In genomic region chr3:107662109-107662477, GRCh38 we compare ENCODE assay signal across 11 cellular contexts.
DNase-seq lines count a peak whose midpoint lies in the region; FAIRE-seq and TF ChIP-seq lines count a peak whose summit lies in the region.
"Had no signal": no experiment of that assay in that cellular context is flagged by ENCODE, and none has a peak within 500 bp of the region (broad histone marks: within the 10 kb centered on the region; RNA-seq: fewer than 3 reads in every experiment).

No MANE protein-coding gene starts in this region.

- in situ Hi-C loops in astrocyte of the cerebellum (cut with HindIII; ENCODE audit: low sequenced_read_pairs), result no loop called here

- H3K4me2 ChIP-seq in keratinocyte (ENCODE audit: control insufficient read depth, extremely low read depth, insufficient read depth, low read depth, low read length), result peak overlapping the region; percentile 18
- H3K4me2 ChIP-seq: A549 had no signal

- H3K4me3 ChIP-seq in astrocyte of the cerebellum (ENCODE audit: low read depth, low read length), result no peak overlapping the region
- H3K4me3 ChIP-seq in keratinocyte (ENCODE audit: control insufficient read depth in 2 of 3, extremely low read depth in 1 of 3, insufficient read depth in 2 of 3, low read depth in 1 of 3, low read length in 3 of 3), result no peak overlapping the region
- peak overlapping the region in 3 of 5 donors; percentile 23 to 42 (median 31) for H3K4me3 ChIP-seq in subcutaneous abdominal adipose tissue (ENCODE audit: low read depth in 1 of 5, low read length in 5 of 5)
- no peak overlapping the region for H3K4me3 ChIP-seq in H7 (ENCODE audit: insufficient read depth, low read depth, low read length)
- H3K4me3 ChIP-seq: A549, Peyer's patch had no signal

- H3K36me3 ChIP-seq in keratinocyte (ENCODE audit: control insufficient read depth in 2 of 2, extremely low read depth in 1 of 2, insufficient read depth in 2 of 2, low read length in 2 of 2), result no peaks in the 10 kb centered on the region
- H3K36me3 ChIP-seq in subcutaneous abdominal adipose tissue (ENCODE audit: control insufficient read depth in 5 of 5, insufficient read depth in 5 of 5, low read length in 5 of 5), result no peaks in the 10 kb centered on the region
- no peaks in the 10 kb centered on the region for H3K36me3 ChIP-seq in H7 (replicated peaks; ENCODE audit: control insufficient read depth, insufficient read depth, low read length)
- H3K36me3 ChIP-seq: Peyer's patch had no signal

- FAIRE-seq in keratinocyte (lab: Jason Lieb, UNC) (no peak), HTR-8/SVneo (lab: Jason Lieb, UNC) (no peak)
- FAIRE-seq: A549 had no signal

- no peak overlapping the region for H2AFZ ChIP-seq in keratinocyte (ENCODE audit: control insufficient read depth, low read length)

- no peak for TF ChIP-seq CTCF in astrocyte of the cerebellum (IDR thresholded peaks at IDR 0.05; ENCODE audit: low read depth, low read length, missing control alignments)
- no peak for TF ChIP-seq CTCF in keratinocyte (optimal IDR thresholded peaks at IDR 0.05 in 1 of 3, IDR thresholded peaks at IDR 0.05 in 1 of 3, conservative IDR thresholded peaks at IDR 0.05 in 1 of 3; ENCODE audit: extremely low read depth in 1 of 3, insufficient read depth in 2 of 3, low read length in 3 of 3)

- peak; percentile 9 for DNase-seq in SIG-M5 treated with dmso at 0.1 percent for 504 hours (lab: John Stamatoyannopoulos, UW; ENCODE audit: unreplicated experiment)
- no peak for DNase-seq in SIG-M5 (lab: John Stamatoyannopoulos, UW)
- peak; percentile 59 for DNase-seq in astrocyte of the cerebellum (ENCODE audit: low read depth)
- no peak for DNase-seq in keratinocyte (ENCODE audit: low read depth, low spot score)
- no peak for DNase-seq in H7
- no peak for DNase-seq in NCI-H2227 (lab: John Stamatoyannopoulos, UW; ENCODE audit: unreplicated experiment)
- DNase-seq in HTR-8/SVneo (ENCODE audit: insufficient read length, low spot score), result no peak
- DNase-seq: activated naive CD4-positive, alpha-beta T cell treated with anti-CD3 and anti-CD28 coated beads, Interleukin-2, amount 50 U/mL, for 16 hours; Peyer's patch had no signal

- no peak overlapping the region for H3K9ac ChIP-seq in keratinocyte (ENCODE audit: control insufficient read depth, extremely low read depth, insufficient read depth, low read length)
- H3K9ac ChIP-seq in subcutaneous abdominal adipose tissue (ENCODE audit: low read length in 5 of 5), result peak overlapping the region in 2 of 5 donors; percentile 26 to 43

- H3K9me3 ChIP-seq in keratinocyte (ENCODE audit: control insufficient read depth, low read depth, low read length), result no peaks in the 10 kb centered on the region
- H3K9me3 ChIP-seq in subcutaneous abdominal adipose tissue (ENCODE audit: control insufficient read depth in 5 of 5, low read length in 5 of 5), result no peaks in the 10 kb centered on the region
- H3K9me3 ChIP-seq: A549, Peyer's patch had no signal

- H3K9me1 ChIP-seq in keratinocyte (ENCODE audit: control insufficient read depth, extremely low read depth, insufficient read depth, low read length), result no peaks in the 10 kb centered on the region

- H3K27ac ChIP-seq in keratinocyte (ENCODE audit: control insufficient read depth, insufficient read depth, low read length), result no peak overlapping the region
- H3K27ac ChIP-seq in subcutaneous abdominal adipose tissue (ENCODE audit: low read depth, low read length), result peak overlapping the region; percentile 74
- H3K27ac ChIP-seq: A549 had no signal

- H3K27me3 ChIP-seq in keratinocyte (ENCODE audit: control insufficient read depth, extremely low read depth, insufficient read depth, low read length) (no peaks in the 10 kb centered on the region), subcutaneous abdominal adipose tissue (ENCODE audit: control insufficient read depth in 5 of 5, insufficient read depth in 4 of 5, low read length in 5 of 5) (no peaks in the 10 kb centered on the region), H7 (ENCODE audit: control insufficient read depth, insufficient read depth, low read length) (no peaks in the 10 kb centered on the region)
- H3K27me3 ChIP-seq: Peyer's patch had no signal

- H3K79me2 ChIP-seq in keratinocyte (ENCODE audit: control insufficient read depth, insufficient read depth, low read length), result no peaks in the 10 kb centered on the region

- H3K4me1 ChIP-seq in keratinocyte (ENCODE audit: control insufficient read depth, extremely low read depth, insufficient read depth, low read length), result no peaks in the 10 kb centered on the region
- peaks cover 0 to 47% (median 24%) of the 10 kb centered on the region in 5 donors for H3K4me1 ChIP-seq in subcutaneous abdominal adipose tissue (ENCODE audit: control insufficient read depth in 5 of 5, insufficient read depth in 5 of 5, low read length in 5 of 5)

- H4K20me1 ChIP-seq in keratinocyte (ENCODE audit: control insufficient read depth, extremely low read depth, insufficient read depth, low read length), result no peaks in the 10 kb centered on the region

- dilution Hi-C loops in keratinocyte (cut with MboI; ENCODE audit: extremely low pct_ligation_motif_present, low sequenced_read_pairs), result no loop called here

Comparison
In these comparisons a context has a peak if more than half of its experiments do, and no peak if none do; other contexts are left out.
1. DNase-seq: peak in SIG-M5 treated with dmso at 0.1 percent for 504 hours (single experiment) and astrocyte of the cerebellum (single experiment); none in SIG-M5 (single experiment), keratinocyte (single experiment), H7 (single experiment), NCI-H2227 (single experiment) and HTR-8/SVneo (single experiment).
2. H3K4me3 ChIP-seq: peak in subcutaneous abdominal adipose tissue (3 of 5); none in astrocyte of the cerebellum (single experiment), keratinocyte (0 of 3) and H7 (single experiment).